In the genomic region with DNA sequence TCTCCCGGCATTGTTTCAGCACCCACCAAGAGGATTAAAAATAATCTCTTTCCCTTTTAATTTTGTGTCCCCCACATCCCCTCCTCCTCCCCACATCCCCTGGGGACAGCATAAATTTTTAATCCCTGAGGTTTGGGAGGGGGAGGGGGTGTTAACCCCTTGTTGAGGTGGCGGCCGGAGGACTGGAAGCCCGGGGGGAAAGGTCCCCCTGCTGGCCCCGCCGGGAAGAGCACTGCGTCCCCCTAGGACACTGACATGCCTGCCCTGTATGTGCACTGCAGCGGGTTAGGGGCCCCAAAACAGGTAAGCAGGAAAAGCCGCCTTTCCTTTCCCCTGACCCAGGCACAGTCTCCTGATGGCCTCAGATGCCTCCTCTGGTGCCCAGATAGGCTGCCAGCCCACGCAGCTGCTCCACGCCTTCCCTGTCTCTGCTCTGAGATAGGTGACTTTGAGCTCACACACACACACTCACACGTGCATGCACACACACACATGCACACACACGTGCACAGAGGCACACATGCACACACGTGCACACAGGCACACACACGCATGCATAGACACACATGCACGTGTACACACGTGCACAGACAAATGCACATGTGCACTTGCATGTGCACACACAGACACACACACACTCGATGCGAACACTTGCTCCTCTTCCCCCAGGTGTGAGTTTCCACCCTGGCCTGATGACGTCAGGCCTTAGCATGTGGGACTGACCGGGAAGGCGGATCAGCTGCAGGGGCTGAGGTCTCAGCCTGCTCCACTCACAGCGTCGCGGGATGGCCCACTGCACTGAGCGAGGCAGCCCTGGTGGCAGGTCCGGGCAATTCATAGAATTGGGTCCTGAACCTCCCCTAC, we compare ENCODE assay signal across 1 cellular context.
TF ChIP-seq lines count a peak whose summit lies in the region.

No MANE protein-coding gene starts in this region.

TF ChIP-seq in HCT116, 20 proteins besides CTCF, POLR2A, EP300 and RAD21 (continued from another document):
- TF ChIP-seq, protein P1, sequence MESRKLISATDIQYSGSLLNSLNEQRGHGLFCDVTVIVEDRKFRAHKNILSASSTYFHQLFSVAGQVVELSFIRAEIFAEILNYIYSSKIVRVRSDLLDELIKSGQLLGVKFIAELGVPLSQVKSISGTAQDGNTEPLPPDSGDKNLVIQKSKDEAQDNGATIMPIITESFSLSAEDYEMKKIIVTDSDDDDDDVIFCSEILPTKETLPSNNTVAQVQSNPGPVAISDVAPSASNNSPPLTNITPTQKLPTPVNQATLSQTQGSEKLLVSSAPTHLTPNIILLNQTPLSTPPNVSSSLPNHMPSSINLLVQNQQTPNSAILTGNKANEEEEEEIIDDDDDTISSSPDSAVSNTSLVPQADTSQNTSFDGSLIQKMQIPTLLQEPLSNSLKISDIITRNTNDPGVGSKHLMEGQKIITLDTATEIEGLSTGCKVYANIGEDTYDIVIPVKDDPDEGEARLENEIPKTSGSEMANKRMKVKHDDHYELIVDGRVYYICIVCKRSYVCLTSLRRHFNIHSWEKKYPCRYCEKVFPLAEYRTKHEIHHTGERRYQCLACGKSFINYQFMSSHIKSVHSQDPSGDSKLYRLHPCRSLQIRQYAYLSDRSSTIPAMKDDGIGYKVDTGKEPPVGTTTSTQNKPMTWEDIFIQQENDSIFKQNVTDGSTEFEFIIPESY (IDR thresholded peaks at IDR 0.05; ENCODE audit: extremely low read depth, insufficient replicate concordance, low read length), result no peak
- TF ChIP-seq POLR2AphosphoS5 (IDR thresholded peaks at IDR 0.05; ENCODE audit: low read depth, low read length), result no peak
- no peak for TF ChIP-seq JUND (IDR thresholded peaks at IDR 0.05)
- TF ChIP-seq ZNF274 (IDR thresholded peaks at IDR 0.05; ENCODE audit: low read depth, low read length), result no peak
- TF ChIP-seq EZH2 (IDR thresholded peaks at IDR 0.05), result no peak
- no peak for TF ChIP-seq EGR1 (IDR thresholded peaks at IDR 0.05; ENCODE audit: low read depth)
- TF ChIP-seq EZH2phosphoT487 (IDR thresholded peaks at IDR 0.05; ENCODE audit: borderline replicate concordance), result no peak
- TF ChIP-seq ATF3 (IDR thresholded peaks at IDR 0.05), result no peak
- no peak for TF ChIP-seq TCF7L2 (IDR thresholded peaks at IDR 0.05; ENCODE audit: borderline replicate concordance, extremely low read depth, insufficient read depth, insufficient read length)
